ENCODE assay signal across 20 cellular contexts in the genomic region with DNA sequence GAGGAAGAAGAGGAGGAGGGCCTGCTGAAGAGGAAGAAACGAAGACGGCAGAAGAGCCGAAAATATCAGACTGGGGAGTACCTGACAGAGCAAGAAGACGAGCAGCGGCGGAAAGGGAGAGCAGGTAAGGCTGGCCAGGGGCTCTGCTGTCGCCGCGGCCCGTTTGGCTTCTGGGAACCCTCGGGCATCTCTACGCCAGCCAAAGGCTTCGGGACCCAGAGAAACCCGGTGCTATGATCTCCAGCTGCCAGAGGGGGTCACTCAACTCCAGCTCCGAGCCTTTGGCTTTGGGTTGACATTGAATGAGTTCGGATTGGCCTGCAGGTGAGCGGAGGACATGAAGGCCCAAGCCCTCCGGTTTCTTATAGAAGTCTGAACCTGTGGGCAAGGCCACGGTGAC. TPM values are rescaled to one million over a fixed set of nuclear protein-coding genes. Genes with fewer than 3 reads are reported as not detected.
DNase-seq lines count a peak whose midpoint lies in the region; ATAC-seq, FAIRE-seq and TF ChIP-seq lines count a peak whose summit lies in the region.
"Had no signal": no experiment of that assay in that cellular context is flagged by ENCODE, and none has a peak within 500 bp of the region (broad histone marks: within the 10 kb centered on the region; RNA-seq: fewer than 3 reads in every experiment).

No MANE protein-coding gene starts in this region.

- H3K79me2 ChIP-seq in HepG2 (ENCODE audit: insufficient read depth, low read length) = no peaks in the 10 kb centered on the region

- H4K20me1 ChIP-seq in HepG2 (ENCODE audit: insufficient read depth, low read length) = no peaks in the 10 kb centered on the region

- H3K27me3 ChIP-seq in HepG2 (ENCODE audit: control insufficient read depth in 1 of 2, insufficient read depth in 2 of 2, low read length in 2 of 2) = no peaks in the 10 kb centered on the region
- no peaks in the 10 kb centered on the region for H3K27me3 ChIP-seq in right lobe of liver
- H3K27me3 ChIP-seq in WERI-Rb-1 (ENCODE audit: insufficient read depth, low read depth, severe bottlenecking) = no peaks in the 10 kb centered on the region

- H3K27ac ChIP-seq in HepG2 (ENCODE audit: extremely low read length, insufficient read depth, low read length) (no peak overlapping the region), right lobe of liver (no peak overlapping the region), WERI-Rb-1 (no peak overlapping the region)
- H3K27ac ChIP-seq: GM23248 had no signal

- WGBS in HepG2 (ENCODE audit: low lambda C conversion rate) = 91% methylated on average over 12 of the region's 19 CpGs
- WGBS in right lobe of liver (ENCODE audit: insufficient coverage, low coverage, low lambda C conversion rate, missing lambda C conversion rate) = 72% methylated on average over 12 of the region's 19 CpGs

- FAIRE-seq in HepG2 (lab: Jason Lieb, UNC) = no peak
- FAIRE-seq: D721Med, K562, RCC 7860 had no signal

- H3K4me2 ChIP-seq in HepG2 (ENCODE audit: low read depth, low read length) = no peak overlapping the region

- H3K9me3 ChIP-seq in HepG2 (ENCODE audit: low read length) (no peaks in the 10 kb centered on the region), right lobe of liver (no peaks in the 10 kb centered on the region), WERI-Rb-1 (ENCODE audit: severe bottlenecking) (no peaks in the 10 kb centered on the region)

- BruUV-seq in HepG2 (replicated peaks; lab: Mats Ljungman, UMichigan) = no TSS peak

- TF ChIP-seq CTCF in HepG2 (CRISPR knock-in tag; IDR thresholded peaks at IDR 0.05) (peak; percentile 15; the same call in 1 of the 2 replicates), right lobe of liver (IDR thresholded peaks at IDR 0.05) (no peak), WERI-Rb-1 (IDR thresholded peaks at IDR 0.05; ENCODE audit: low read depth, low read length) (peak; percentile 36)

- ATAC-seq in HepG2 = no peak
- ATAC-seq in right lobe of liver = no peak
- ATAC-seq in stimulated activated memory B cell treated with anti-CD40 and anti-IgM and Interleukin-4, amounts not matched to agents 10 μg/mL and 1 μg/mL and 100 μg/mL, for 72 hours = no peak
- no peak for ATAC-seq in activated CD8-positive, alpha-beta T cell treated with anti-CD3 and anti-CD28 coated beads, Interleukin-2, amount 10 ng/mL, durations not matched to agents 7 days and 5 days
- ATAC-seq: CD8-positive, alpha-beta T cell; K562; SK-N-SH treated with all-trans-retinoic acid at 6 μM for 48 hours had no signal

- H3K36me3 Mint-ChIP-seq in stimulated activated memory B cell treated with anti-CD40 and anti-IgM and Interleukin-4, amounts not matched to agents 10 μg/mL and 1 μg/mL and 100 μg/mL, for 72 hours = peaks cover 13% of the 10 kb centered on the region
- peaks cover 23% of the 10 kb centered on the region for H3K36me3 Mint-ChIP-seq in activated CD8-positive, alpha-beta T cell treated with anti-CD3 and anti-CD28 coated beads, Interleukin-2, amount 10 ng/mL, durations not matched to agents 7 days and 5 days (ENCODE audit: low read depth)

- no peaks in the 10 kb centered on the region for H3K9me3 Mint-ChIP-seq in stimulated activated memory B cell treated with anti-CD40 and anti-IgM and Interleukin-4, amounts not matched to agents 10 μg/mL and 1 μg/mL and 100 μg/mL, for 72 hours
- no peaks in the 10 kb centered on the region for H3K9me3 Mint-ChIP-seq in activated CD8-positive, alpha-beta T cell treated with anti-CD3 and anti-CD28 coated beads, Interleukin-2, amount 10 ng/mL, durations not matched to agents 7 days and 5 days (ENCODE audit: insufficient read depth)
- H3K9me3 Mint-ChIP-seq: CD8-positive, alpha-beta T cell had no signal

- CTCF ChIA-PET in HepG2 (lab: Yijun Ruan, JAX; ENCODE audit: low intra/inter-chr PET ratio, low total read pairs) = no interaction called here
- CTCF ChIA-PET in activated CD8-positive, alpha-beta T cell treated with anti-CD3 and anti-CD28 coated beads, Interleukin-2, amount 10 ng/mL, durations not matched to agents 7 days and 5 days (lab: Charles Lee) = interaction anchor here (7.6 kb wide), 1 partner anchor 100 kb away, joined by 148 read pairs; no protein-coding TSS in a partner anchor

- in situ Hi-C loops in HepG2 (cut with HindIII; ENCODE audit: extremely low pct_ligation_motif_present, low pct_unique_long_range_greater_than_20kb) = no loop called here

- H3K27ac Mint-ChIP-seq in stimulated activated memory B cell treated with anti-CD40 and anti-IgM and Interleukin-4, amounts not matched to agents 10 μg/mL and 1 μg/mL and 100 μg/mL, for 72 hours = peak overlapping the region; percentile 73
- no peak overlapping the region for H3K27ac Mint-ChIP-seq in activated CD8-positive, alpha-beta T cell treated with anti-CD3 and anti-CD28 coated beads, Interleukin-2, amount 10 ng/mL, durations not matched to agents 7 days and 5 days
- H3K27ac Mint-ChIP-seq: CD8-positive, alpha-beta T cell had no signal

- no peaks in the 10 kb centered on the region for H3K27me3 Mint-ChIP-seq in stimulated activated memory B cell treated with anti-CD40 and anti-IgM and Interleukin-4, amounts not matched to agents 10 μg/mL and 1 μg/mL and 100 μg/mL, for 72 hours
- no peaks in the 10 kb centered on the region for H3K27me3 Mint-ChIP-seq in activated CD8-positive, alpha-beta T cell treated with anti-CD3 and anti-CD28 coated beads, Interleukin-2, amount 10 ng/mL, durations not matched to agents 7 days and 5 days (ENCODE audit: low read depth)

- no peak overlapping the region for H3K9ac ChIP-seq in HepG2 (ENCODE audit: insufficient read depth, low read depth, low read length)
- H3K9ac ChIP-seq: GM23248 had no signal

- H3K4me3 Mint-ChIP-seq in stimulated activated memory B cell treated with anti-CD40 and anti-IgM and Interleukin-4, amounts not matched to agents 10 μg/mL and 1 μg/mL and 100 μg/mL, for 72 hours = no peak overlapping the region
- H3K4me3 Mint-ChIP-seq in activated CD8-positive, alpha-beta T cell treated with anti-CD3 and anti-CD28 coated beads, Interleukin-2, amount 10 ng/mL, durations not matched to agents 7 days and 5 days = no peak overlapping the region
- H3K4me3 Mint-ChIP-seq: CD8-positive, alpha-beta T cell had no signal

- H3K4me1 ChIP-seq in HepG2 (ENCODE audit: insufficient read depth, low read length) (no peaks in the 10 kb centered on the region), right lobe of liver (no peaks in the 10 kb centered on the region)

- no peak for TF ChIP-seq POLR2A in HepG2 (IDR thresholded peaks at IDR 0.05; ENCODE audit: insufficient read depth in 1 of 2, low read depth in 2 of 2, low read length in 2 of 2)
- no peak for TF ChIP-seq POLR2A in right lobe of liver (IDR thresholded peaks at IDR 0.05)

- H2AFZ ChIP-seq in HepG2 (ENCODE audit: low read length) = no peak overlapping the region
- H2AFZ ChIP-seq: GM23248 had no signal

- POLR2A ChIA-PET in HepG2 (lab: Yijun Ruan, JAX) = no interaction called here
- POLR2A ChIA-PET in activated CD8-positive, alpha-beta T cell treated with anti-CD3 and anti-CD28 coated beads, Interleukin-2, amount 10 ng/mL, durations not matched to agents 7 days and 5 days (lab: Charles Lee) = no interaction called here

- H3K4me3 ChIP-seq in HepG2 (replicated peaks in 1 of 3; ENCODE audit: insufficient read depth in 1 of 3, low read depth in 2 of 3, low read length in 3 of 3) (no peak overlapping the region), right lobe of liver (no peak overlapping the region), WERI-Rb-1 (ENCODE audit: low read depth, low read length) (no peak overlapping the region)
- H3K4me3 ChIP-seq: GM23248, K562 had no signal

- no peak for TF ChIP-seq RAD21 in HepG2 (CRISPR knock-in tag; IDR thresholded peaks at IDR 0.05)

- DNase-seq in HepG2 (ENCODE audit: low spot score) (no peak), right lobe of liver (no peak), WERI-Rb-1 (no peak), iPS-NIHi11 (ENCODE audit: low spot score) (peak; percentile 39), NCI-H446 (lab: John Stamatoyannopoulos, UW) (no peak)
- no peak for DNase-seq in activated CD4-positive, alpha-beta T cell treated with anti-CD3 and anti-CD28 coated beads for 4 hours
- DNase-seq in activated CD8-positive, alpha-beta T cell treated with anti-CD3 and anti-CD28 coated beads, Interleukin-2, amount 10 ng/mL, durations not matched to agents 7 days and 5 days = no peak
- DNase-seq: 8988T; CD8-positive, alpha-beta T cell; DMS79; GM23248; NCI-H1436; NCI-H2029 treated with DMSO at 0.1 percent for 48 hours; NCI-H524; SHP77 had no signal

- TF ChIP-seq EP300 in HepG2 (IDR thresholded peaks at IDR 0.05; ENCODE audit: low read depth in 2 of 2, low read length in 2 of 2) = no peak
- TF ChIP-seq EP300 in HepG2 (CRISPR knock-in tag; IDR thresholded peaks at IDR 0.05; ENCODE audit: borderline replicate concordance) = no peak

- H3K4me1 Mint-ChIP-seq in stimulated activated memory B cell treated with anti-CD40 and anti-IgM and Interleukin-4, amounts not matched to agents 10 μg/mL and 1 μg/mL and 100 μg/mL, for 72 hours = peaks cover 16% of the 10 kb centered on the region
- peaks cover 13% of the 10 kb centered on the region for H3K4me1 Mint-ChIP-seq in activated CD8-positive, alpha-beta T cell treated with anti-CD3 and anti-CD28 coated beads, Interleukin-2, amount 10 ng/mL, durations not matched to agents 7 days and 5 days (ENCODE audit: low read depth)

- H3K36me3 ChIP-seq in HepG2 (replicated peaks in 1 of 2; ENCODE audit: control insufficient read depth in 1 of 2, insufficient read depth in 2 of 2, low read length in 2 of 2) (peaks cover 6 to 36% of the 10 kb centered on the region in 2 experiments; a peak in 4 of 5 replicates), right lobe of liver (peaks cover 0 to 6% (median 3%) of the 10 kb centered on the region in 4 donors), WERI-Rb-1 (no peaks in the 10 kb centered on the region)

- intact Hi-C loops in HepG2 (cut with micrococcal nuclease; ENCODE audit: unreplicated experiment) = no loop called here
- intact Hi-C loops in right lobe of liver (cut with DNase I) = no loop called here

RNA-seq across cellular contexts. Expression of gene BCORL1, which starts 42.8 kb away (rescaled TPM):
- total RNA-seq in HepG2 (2016; rRNA removed; fragmentation: Illumina TruSeq; extraction: Trizol) = 1.4 and 4.1 TPM in 2 replicates
- total RNA-seq in HepG2 (2016; cell fraction: cytosol; rRNA removed; fragmentation: Illumina TruSeq; extraction: Trizol; ENCODE audit: low read depth) = 1.1 and 1.2 TPM in 2 replicates
- 0.84 and 3.6 TPM in 2 replicates for total RNA-seq in HepG2 (2016; cell fraction: insoluble cytoplasmic fraction; rRNA removed; fragmentation: Illumina TruSeq; extraction: Trizol)
- 2.2 and 2.8 TPM in 2 replicates for total RNA-seq in HepG2 (2016; cell fraction: membrane; rRNA removed; fragmentation: Illumina TruSeq; extraction: Trizol)
- total RNA-seq in HepG2 (2016; cell fraction: nucleus; rRNA removed; fragmentation: Illumina TruSeq; extraction: Trizol) = 3.0 and 4.6 TPM in 2 replicates
- 0.67 and 0.71 TPM in 2 replicates for polyA plus RNA-seq in HepG2 (2011; rRNA removed)
- polyA plus RNA-seq in HepG2 (2011; cell fraction: cytosol; rRNA removed) = 0.45 and 0.51 TPM in 2 replicates
- polyA plus RNA-seq in HepG2 (2011; cell fraction: nucleus; rRNA removed) = 2.3 and 3.4 TPM in 2 replicates
- 4.1 and 4.2 TPM in 2 replicates for polyA plus RNA-seq in HepG2 (2012)
- 0.23 and 0.25 TPM in 2 replicates for polyA plus RNA-seq in HepG2 (2016; cell fraction: cytosol; fragmentation: Illumina TruSeq; extraction: Trizol; ENCODE audit: low read depth)
- 3.5 and 5.3 TPM in 2 replicates for polyA plus RNA-seq in HepG2 (2016; cell fraction: insoluble cytoplasmic fraction; fragmentation: Illumina TruSeq; extraction: Trizol; ENCODE audit: low read depth)
- 0.49 and 0.65 TPM in 2 replicates for polyA plus RNA-seq in HepG2 (2016; cell fraction: membrane; fragmentation: Illumina TruSeq; extraction: Trizol; ENCODE audit: low read depth)
- polyA plus RNA-seq in HepG2 (2016; cell fraction: nucleus; fragmentation: Illumina TruSeq; extraction: Trizol; ENCODE audit: insufficient read depth, low read depth) = 5.0 and 5.4 TPM in 2 replicates
- polyA minus RNA-seq in HepG2 (2011; rRNA and poly(A)+ RNA removed; ENCODE audit: low replicate concordance) = 1.6 and 3.1 TPM in 2 replicates
- polyA minus RNA-seq in HepG2 (2011; cell fraction: cytosol; rRNA and poly(A)+ RNA removed) = 2.0 and 2.8 TPM in 2 replicates
- polyA minus RNA-seq in HepG2 (2011; cell fraction: nucleus; rRNA and poly(A)+ RNA removed) = 2.1 and 3.0 TPM in 2 replicates
- total RNA-seq in right lobe of liver = 1 to 10 TPM; 2.7 to 9.0 (median 4.8) TPM
- 10 to 100 TPM in 1 of 2 experiments, 1 to 10 TPM in 1; 9.7 to 10.9 TPM for total RNA-seq in activated CD8-positive, alpha-beta T cell treated with anti-CD3 and anti-CD28 coated beads, Interleukin-2, amount 10 ng/mL, durations not matched to agents 7 days and 5 days

Comparison
In these comparisons a context has a peak if more than half of its experiments do, and no peak if none do; other contexts are left out.
1. CTCF ChIP-seq: peak in HepG2 (single experiment) and WERI-Rb-1 (single experiment); none in right lobe of liver (0 of 4).